ENCODE assay signal across 1 cellular context in genomic region chr10:31961675-31962074, GRCh38.
TF ChIP-seq lines count a peak whose summit lies in the region.

No MANE protein-coding gene starts in this region.

TF ChIP-seq in GM12878, 131 proteins besides CTCF, POLR2A, EP300 and RAD21 (continued from another document):
- TF ChIP-seq, protein P1, sequence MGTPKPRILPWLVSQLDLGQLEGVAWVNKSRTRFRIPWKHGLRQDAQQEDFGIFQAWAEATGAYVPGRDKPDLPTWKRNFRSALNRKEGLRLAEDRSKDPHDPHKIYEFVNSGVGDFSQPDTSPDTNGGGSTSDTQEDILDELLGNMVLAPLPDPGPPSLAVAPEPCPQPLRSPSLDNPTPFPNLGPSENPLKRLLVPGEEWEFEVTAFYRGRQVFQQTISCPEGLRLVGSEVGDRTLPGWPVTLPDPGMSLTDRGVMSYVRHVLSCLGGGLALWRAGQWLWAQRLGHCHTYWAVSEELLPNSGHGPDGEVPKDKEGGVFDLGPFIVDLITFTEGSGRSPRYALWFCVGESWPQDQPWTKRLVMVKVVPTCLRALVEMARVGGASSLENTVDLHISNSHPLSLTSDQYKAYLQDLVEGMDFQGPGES (IDR thresholded peaks at IDR 0.05), result no peak
- no peak for TF ChIP-seq LARP7 (IDR thresholded peaks at IDR 0.05)
- TF ChIP-seq IKZF1 (conservative IDR thresholded peaks at IDR 0.05), result no peak
- TF ChIP-seq, protein P2, sequence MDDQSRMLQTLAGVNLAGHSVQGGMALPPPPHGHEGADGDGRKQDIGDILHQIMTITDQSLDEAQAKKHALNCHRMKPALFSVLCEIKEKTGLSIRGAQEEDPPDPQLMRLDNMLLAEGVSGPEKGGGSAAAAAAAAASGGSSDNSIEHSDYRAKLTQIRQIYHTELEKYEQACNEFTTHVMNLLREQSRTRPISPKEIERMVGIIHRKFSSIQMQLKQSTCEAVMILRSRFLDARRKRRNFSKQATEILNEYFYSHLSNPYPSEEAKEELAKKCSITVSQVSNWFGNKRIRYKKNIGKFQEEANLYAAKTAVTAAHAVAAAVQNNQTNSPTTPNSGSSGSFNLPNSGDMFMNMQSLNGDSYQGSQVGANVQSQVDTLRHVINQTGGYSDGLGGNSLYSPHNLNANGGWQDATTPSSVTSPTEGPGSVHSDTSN (IDR thresholded peaks at IDR 0.05; ENCODE audit: insufficient replicate concordance, low read depth, low read length), result no peak
- TF ChIP-seq PAX5 (IDR thresholded peaks at IDR 0.05; ENCODE audit: borderline replicate concordance, low read depth, low read length), result no peak
- TF ChIP-seq PRDM15 (CRISPR knock-in tag; IDR thresholded peaks at IDR 0.05), result no peak
- TF ChIP-seq ZBED1 (IDR thresholded peaks at IDR 0.05; ENCODE audit: borderline replicate concordance), result no peak
TF ChIP-seq in GM12878: peak in this region for 0.
